1 cellular context compared by ENCODE assay signal in genomic region chr10:116477989-116478615, GRCh38.
TF ChIP-seq lines count a peak whose summit lies in the region.

No MANE protein-coding gene starts in this region.

TF ChIP-seq in HEK293, 187 proteins besides CTCF, POLR2A, EP300 and RAD21 (continued from another document):
- TF ChIP-seq ZSCAN18 (tag by site-specific recombination; IDR thresholded peaks at IDR 0.05), result no peak
- TF ChIP-seq ZNF621 (tag by site-specific recombination; IDR thresholded peaks at IDR 0.05), result no peak
- TF ChIP-seq ZNF404 (tag by site-specific recombination; IDR thresholded peaks at IDR 0.05), result no peak
- no peak for TF ChIP-seq TRIM28 (IDR thresholded peaks at IDR 0.05; ENCODE audit: borderline replicate concordance, low read length)
- TF ChIP-seq ZFP69B (tag by site-specific recombination; IDR thresholded peaks at IDR 0.05), result no peak
- peak; percentile 71 for TF ChIP-seq ZFHX2 (tag by site-specific recombination; conservative IDR thresholded peaks at IDR 0.05)
- TF ChIP-seq KLF16 (tag by site-specific recombination; IDR thresholded peaks at IDR 0.05), result no peak
- TF ChIP-seq ZBTB21 (tag by site-specific recombination; IDR thresholded peaks at IDR 0.05), result no peak
- peak; percentile 71; the same call in 1 of the 2 replicates for TF ChIP-seq EGR2 (tag by site-specific recombination; IDR thresholded peaks at IDR 0.05; ENCODE audit: low read depth)
- no peak for TF ChIP-seq ZBTB7A (tag by site-specific recombination; IDR thresholded peaks at IDR 0.05; ENCODE audit: low read depth)
- TF ChIP-seq ZNF501 (tag by site-specific recombination; IDR thresholded peaks at IDR 0.05), result no peak
- TF ChIP-seq ZNF366 (tag by site-specific recombination; conservative IDR thresholded peaks at IDR 0.05), result no peak
- no peak for TF ChIP-seq ZNF214 (tag by site-specific recombination; IDR thresholded peaks at IDR 0.05; ENCODE audit: borderline replicate concordance)
